Comparison of ENCODE assay signal across 11 cellular contexts in the genomic region with DNA sequence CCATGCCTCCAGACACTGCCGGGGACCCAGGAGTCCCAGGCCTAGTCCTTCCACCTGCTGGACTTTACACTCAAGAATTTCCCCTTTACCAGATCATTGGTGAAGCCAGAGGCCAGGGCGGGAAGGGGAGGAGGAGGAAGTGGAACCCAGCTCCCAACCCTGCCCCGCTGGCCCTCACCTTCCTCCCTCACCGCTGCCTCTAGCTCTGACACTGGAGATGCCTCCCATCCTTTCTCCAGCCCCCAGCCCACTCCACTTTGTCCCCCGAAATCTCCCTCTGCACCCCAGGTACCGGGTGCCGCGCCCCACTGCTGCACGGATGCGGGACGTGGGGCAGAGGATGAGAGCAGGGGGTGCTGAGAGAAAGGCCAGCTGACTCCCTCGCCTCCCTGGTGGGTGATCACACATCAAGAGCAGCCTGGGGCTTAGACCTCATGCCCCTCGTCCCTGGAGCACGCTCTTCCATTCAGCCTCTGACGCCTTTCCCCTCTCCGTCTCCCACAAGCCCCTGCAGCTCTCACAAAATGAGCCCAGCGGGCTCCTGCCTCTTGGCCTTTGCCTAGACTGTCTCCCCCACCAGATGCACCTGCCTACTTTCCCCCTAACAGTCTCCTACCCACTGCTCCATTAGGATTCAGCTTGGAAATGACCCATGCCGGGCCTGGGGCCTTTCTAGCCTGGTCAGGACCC. TPM values are rescaled to one million over a fixed set of nuclear protein-coding genes. Genes with fewer than 3 reads are reported as not detected.
DNase-seq lines count a peak whose midpoint lies in the region; ATAC-seq and TF ChIP-seq lines count a peak whose summit lies in the region.
"Had no signal": no experiment of that assay in that cellular context is flagged by ENCODE, and none has a peak within 500 bp of the region (broad histone marks: within the 10 kb centered on the region; RNA-seq: fewer than 3 reads in every experiment).

A gene with protein sequence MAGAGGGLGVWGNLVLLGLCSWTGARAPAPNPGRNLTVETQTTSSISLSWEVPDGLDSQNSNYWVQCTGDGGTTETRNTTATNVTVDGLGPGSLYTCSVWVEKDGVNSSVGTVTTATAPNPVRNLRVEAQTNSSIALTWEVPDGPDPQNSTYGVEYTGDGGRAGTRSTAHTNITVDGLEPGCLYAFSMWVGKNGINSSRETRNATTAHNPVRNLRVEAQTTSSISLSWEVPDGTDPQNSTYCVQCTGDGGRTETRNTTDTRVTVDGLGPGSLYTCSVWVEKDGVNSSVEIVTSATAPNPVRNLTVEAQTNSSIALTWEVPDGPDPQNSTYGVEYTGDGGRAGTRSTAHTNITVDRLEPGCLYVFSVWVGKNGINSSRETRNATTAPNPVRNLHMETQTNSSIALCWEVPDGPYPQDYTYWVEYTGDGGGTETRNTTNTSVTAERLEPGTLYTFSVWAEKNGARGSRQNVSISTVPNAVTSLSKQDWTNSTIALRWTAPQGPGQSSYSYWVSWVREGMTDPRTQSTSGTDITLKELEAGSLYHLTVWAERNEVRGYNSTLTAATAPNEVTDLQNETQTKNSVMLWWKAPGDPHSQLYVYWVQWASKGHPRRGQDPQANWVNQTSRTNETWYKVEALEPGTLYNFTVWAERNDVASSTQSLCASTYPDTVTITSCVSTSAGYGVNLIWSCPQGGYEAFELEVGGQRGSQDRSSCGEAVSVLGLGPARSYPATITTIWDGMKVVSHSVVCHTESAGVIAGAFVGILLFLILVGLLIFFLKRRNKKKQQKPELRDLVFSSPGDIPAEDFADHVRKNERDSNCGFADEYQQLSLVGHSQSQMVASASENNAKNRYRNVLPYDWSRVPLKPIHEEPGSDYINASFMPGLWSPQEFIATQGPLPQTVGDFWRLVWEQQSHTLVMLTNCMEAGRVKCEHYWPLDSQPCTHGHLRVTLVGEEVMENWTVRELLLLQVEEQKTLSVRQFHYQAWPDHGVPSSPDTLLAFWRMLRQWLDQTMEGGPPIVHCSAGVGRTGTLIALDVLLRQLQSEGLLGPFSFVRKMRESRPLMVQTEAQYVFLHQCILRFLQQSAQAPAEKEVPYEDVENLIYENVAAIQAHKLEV (minus strand): TSS at position 72 of the 690 bp plus-strand sequence. CDS start 68 bp downstream, at position 4.

- H3K27ac Mint-ChIP-seq in type B pancreatic cell = peak within 1 kb of the TSS; percentile 78
- H3K27ac Mint-ChIP-seq: stimulated activated naive CD8-positive, alpha-beta T cell treated with anti-CD3 and anti-CD28 coated beads, Interleukin-15, Interleukin-2, amounts not matched to agents 100 ng/mL and 50 ng/mL, for 24 hours had no signal

- WGBS in heart left ventricle, 4 donors = 63 to 73% (median 68%) methylated on average over 18 of the region's 18 CpGs

- H3K27me3 Mint-ChIP-seq in type B pancreatic cell = peaks cover 9% of the 10 kb centered on the region

- H3K4me1 ChIP-seq in heart left ventricle = peaks cover 0 to 24% (median 12%) of the 10 kb centered on the region in 12 donors
- peaks cover 21% of the 10 kb centered on the region for H3K4me1 ChIP-seq in RWPE2 (ENCODE audit: insufficient read depth, poor library complexity, severe bottlenecking)
- H3K4me1 ChIP-seq in foreskin keratinocyte = peaks cover 17% of the 10 kb centered on the region
- H3K4me1 ChIP-seq in A673 (ENCODE audit: insufficient read depth, low read length, poor library complexity, severe bottlenecking) = no peaks in the 10 kb centered on the region

- TF ChIP-seq CTCF in heart left ventricle (IDR thresholded peaks at IDR 0.05) (no peak), RWPE2 (IDR thresholded peaks at IDR 0.05; ENCODE audit: poor library complexity, severe bottlenecking) (no peak), foreskin keratinocyte (conservative IDR thresholded peaks at IDR 0.05) (no peak), type B pancreatic cell (conservative IDR thresholded peaks at IDR 0.05) (no peak), A673 (conservative IDR thresholded peaks at IDR 0.05; ENCODE audit: low read depth, low read length) (no peak)

- H3K27me3 ChIP-seq in heart left ventricle = no peaks in the 10 kb centered on the region
- no peaks in the 10 kb centered on the region for H3K27me3 ChIP-seq in RWPE2 (ENCODE audit: insufficient read depth, poor library complexity, severe bottlenecking)
- H3K27me3 ChIP-seq in foreskin keratinocyte = no peaks in the 10 kb centered on the region
- H3K27me3 ChIP-seq in A673 (replicated peaks; ENCODE audit: insufficient read depth, low read depth, low read length, poor library complexity) = no peaks in the 10 kb centered on the region

- POLR2A ChIA-PET in A673 (lab: Charles Lee; ENCODE audit: low non-redundant PET) = no interaction called here

- H3K9me3 Mint-ChIP-seq in type B pancreatic cell = peaks cover 5% of the 10 kb centered on the region

- H3K36me3 ChIP-seq in heart left ventricle = no peaks in the 10 kb centered on the region
- no peaks in the 10 kb centered on the region for H3K36me3 ChIP-seq in RWPE2 (ENCODE audit: low read depth)
- no peaks in the 10 kb centered on the region for H3K36me3 ChIP-seq in A673 (ENCODE audit: insufficient read depth, low read length, poor library complexity, severe bottlenecking)

- H3K4me3 Mint-ChIP-seq in type B pancreatic cell = peak within 1 kb of the TSS; percentile 49
- H3K4me3 Mint-ChIP-seq: stimulated activated naive CD8-positive, alpha-beta T cell treated with anti-CD3 and anti-CD28 coated beads, Interleukin-15, Interleukin-2, amounts not matched to agents 100 ng/mL and 50 ng/mL, for 24 hours had no signal

- H3K4me3 ChIP-seq in heart left ventricle (no peak within 1 kb of the TSS), RWPE2 (ENCODE audit: severe bottlenecking) (no peak within 1 kb of the TSS), A673 (ENCODE audit: low read depth, low read length, poor library complexity, severe bottlenecking) (no peak within 1 kb of the TSS)

- peaks cover 13% of the 10 kb centered on the region for H3K4me1 Mint-ChIP-seq in type B pancreatic cell (ENCODE audit: unreplicated experiment)

- CTCF ChIA-PET in A673 (lab: Charles Lee) = no interaction called here

- ATAC-seq in heart left ventricle (peak in 1 of 4 donors; percentile 7), Right ventricle myocardium superior (ENCODE audit: poor library complexity) (no peak), RWPE2 (ENCODE audit: low read depth) (no peak), foreskin keratinocyte (peak; percentile 27), HG02852 (IDR thresholded peaks at IDR 0.05; ENCODE audit: unreplicated experiment) (no peak)

- peak within 1 kb of the TSS in 8 of 12 donors; percentile 3 to 73 (median 55) for H3K27ac ChIP-seq in heart left ventricle
- H3K27ac ChIP-seq in RWPE2 (ENCODE audit: poor library complexity, severe bottlenecking) = peak within 1 kb of the TSS; percentile 61
- H3K27ac ChIP-seq in foreskin keratinocyte = peak within 1 kb of the TSS; percentile 67
- H3K27ac ChIP-seq in A673 (ENCODE audit: low read depth, low read length, poor library complexity, severe bottlenecking) = no peak within 1 kb of the TSS

- TF ChIP-seq POLR2A in heart left ventricle (IDR thresholded peaks at IDR 0.05) = no peak

- no peaks in the 10 kb centered on the region for H3K36me3 Mint-ChIP-seq in type B pancreatic cell

- peaks cover 0 to 8% (median 4%) of the 10 kb centered on the region in 12 donors for H3K9me3 ChIP-seq in heart left ventricle
- peaks cover 3% of the 10 kb centered on the region for H3K9me3 ChIP-seq in RWPE2 (ENCODE audit: severe bottlenecking)
- no peaks in the 10 kb centered on the region for H3K9me3 ChIP-seq in A673 (ENCODE audit: low read depth, low read length, poor library complexity, severe bottlenecking)

- DNase-seq in heart left ventricle (peak in 1 of 5 donors; percentile 44), Right ventricle myocardium superior (no peak), RWPE2 (ENCODE audit: low spot score) (no peak), foreskin keratinocyte (no peak), type B pancreatic cell (ENCODE audit: extremely low spot score, unreplicated experiment) (no peak), A673 (ENCODE audit: low spot score) (no peak)
- DNase-seq in activated CD8-positive, alpha-beta memory T cell treated with anti-CD3 and anti-CD28 coated beads, Interleukin-2, amount 50 U/mL, for 4 hours = no peak
- DNase-seq: left cardiac atrium, nucleus accumbens had no signal

- intact Hi-C loops in heart left ventricle (cut with DNase I) (loop anchor here in 1 of 10 donors (5.0 kb wide), 1 partner anchor 48 kb away; the partner anchor contains the start of gene PPP6R1), Right ventricle myocardium superior (cut with DNase I) (no loop called here), A673 (cut with micrococcal nuclease; ENCODE audit: unreplicated experiment) (no loop called here)

- BruUV-seq in A673 (replicated peaks; lab: Mats Ljungman, UMichigan) = no TSS peak

RNA-seq across cellular contexts. Expression of the gene that starts here (rescaled TPM):
- total RNA-seq in heart left ventricle (1 to 10 TPM in 8 of 9 donors, under 1 TPM in 1; 0.75 to 5.7 (median 2.3) TPM), Right ventricle myocardium superior (0.54 TPM), foreskin keratinocyte (0.11 and 0.17 TPM in 2 replicates), type B pancreatic cell (ENCODE audit: low replicate concordance) (3.9 and 4.3 TPM in 2 replicates), A673 (2021) (0.17 and 0.55 TPM in 2 replicates)
- polyA plus RNA-seq in heart left ventricle (10 to 100 TPM in 1 of 2 donors, 1 to 10 TPM in 1; 1.8 to 11.4 TPM), foreskin keratinocyte (0.04 and 0.06 TPM in 2 replicates)

Comparison
In these comparisons a context has a peak if more than half of its experiments do, and no peak if none do; other contexts are left out.
1. Peak in ATAC-seq and H3K27ac ChIP-seq in foreskin keratinocyte; RNA of the gene not detected or under 1 TPM.